19 cellular contexts compared by ENCODE assay signal in the genomic region with DNA sequence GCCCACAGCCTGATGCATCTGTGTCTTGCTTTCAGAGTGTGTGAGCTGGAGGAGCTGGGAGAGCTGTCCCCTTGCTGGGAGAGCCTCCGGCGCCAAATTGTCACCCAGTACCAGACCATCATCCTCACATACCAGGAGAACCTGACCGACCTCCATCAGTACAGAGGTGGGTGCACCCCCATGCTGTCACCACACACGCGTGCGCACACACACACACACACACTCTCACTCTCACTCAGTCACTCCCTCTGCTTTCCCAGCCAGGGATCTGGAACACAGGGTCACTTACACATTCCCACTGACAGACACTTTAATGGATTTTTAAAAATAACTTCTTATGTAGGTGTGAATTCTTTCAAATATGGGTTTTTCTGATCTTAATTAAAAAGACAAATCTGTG.
A peak's percentile ranks its signal among the peaks of the same experiment; 100 is the strongest.
DNase-seq lines count a peak whose midpoint lies in the region; ATAC-seq and TF ChIP-seq lines count a peak whose summit lies in the region.
"Had no signal": no experiment of that assay in that cellular context is flagged by ENCODE, and none has a peak within 500 bp of the region (broad histone marks: within the 10 kb centered on the region; RNA-seq: fewer than 3 reads in every experiment).

No MANE protein-coding gene starts in this region.

- ATAC-seq in activated T-cell treated with anti-CD3 and anti-CD28 coated beads, Interleukin-2, amount 50 U/mL, for 72 hours (replicated peaks in 1 of 2) = no peak
- no peak for ATAC-seq in central memory CD8-positive, alpha-beta T cell (replicated peaks; ENCODE audit: extremely low read depth, poor library complexity, severe bottlenecking)
- ATAC-seq in HG03469 (IDR thresholded peaks at IDR 0.05; ENCODE audit: unreplicated experiment) = no peak
- ATAC-seq: A549 had no signal

- no peaks in the 10 kb centered on the region for H3K9me3 Mint-ChIP-seq in activated T-cell treated with anti-CD3 and anti-CD28 coated beads, Interleukin-2, amount 50 U/mL, for 72 hours
- H3K9me3 Mint-ChIP-seq in central memory CD8-positive, alpha-beta T cell = no peaks in the 10 kb centered on the region
- H3K9me3 Mint-ChIP-seq in neural crest cell = no peaks in the 10 kb centered on the region
- H3K9me3 Mint-ChIP-seq: HFFc6 had no signal

- H3K27me3 Mint-ChIP-seq in activated T-cell treated with anti-CD3 and anti-CD28 coated beads, Interleukin-2, amount 50 U/mL, for 72 hours (ENCODE audit: low read depth) = no peaks in the 10 kb centered on the region
- H3K27me3 Mint-ChIP-seq in central memory CD8-positive, alpha-beta T cell = no peaks in the 10 kb centered on the region
- H3K27me3 Mint-ChIP-seq in neural crest cell (ENCODE audit: low read depth) = no peaks in the 10 kb centered on the region

- H3K36me3 Mint-ChIP-seq in activated T-cell treated with anti-CD3 and anti-CD28 coated beads, Interleukin-2, amount 50 U/mL, for 72 hours (ENCODE audit: insufficient read depth in 2 of 2) = peaks cover 9 to 20% of the 10 kb centered on the region in 2 donors
- peaks cover 68% of the 10 kb centered on the region for H3K36me3 Mint-ChIP-seq in central memory CD8-positive, alpha-beta T cell (ENCODE audit: insufficient read depth)
- peaks cover 18% of the 10 kb centered on the region for H3K36me3 Mint-ChIP-seq in neural crest cell (ENCODE audit: low read depth)

- peak overlapping the region; percentile 25 for H3K27ac Mint-ChIP-seq in activated T-cell treated with anti-CD3 and anti-CD28 coated beads, Interleukin-2, amount 50 U/mL, for 72 hours
- H3K27ac Mint-ChIP-seq in central memory CD8-positive, alpha-beta T cell (ENCODE audit: low read depth) = peak overlapping the region; percentile 45
- H3K27ac Mint-ChIP-seq in neural crest cell (ENCODE audit: unreplicated experiment) = peak overlapping the region; percentile 36
- H3K27ac Mint-ChIP-seq: HFFc6 had no signal

- no peak for TF ChIP-seq CTCF in neural crest cell (conservative IDR thresholded peaks at IDR 0.05)

- no peak for DNase-seq in activated T-cell treated with anti-CD3 and anti-CD28 coated beads, Interleukin-2, amount 50 U/mL, for 72 hours
- DNase-seq in activated T-cell treated with anti-CD3 and anti-CD28 coated beads, Interleukin-2, amount 50 U/mL, for 48 hours = no peak
- no peak for DNase-seq in central memory CD8-positive, alpha-beta T cell (ENCODE audit: low spot score in 2 of 2)
- no peak for DNase-seq in neural crest cell (ENCODE audit: low read depth, low spot score)
- DNase-seq in cerebellar nuclear complex (lab: John Stamatoyannopoulos, UW) = no peak
- DNase-seq in AG08395 (ENCODE audit: low spot score) = no peak
- DNase-seq: DMS 273 treated with DMSO at 0.1 percent for 48 hours, DND-41, HFFc6, NCI-H1417, NCI-H187, NCI-H2107, NCI-H2227 treated with DMSO at 0.1 percent for 48 hours, NCI-H510A treated with DMSO at 0.1 percent for 48 hours, NCI-H82, OCI-M1, SHP77 had no signal

- no peak overlapping the region for H3K4me3 Mint-ChIP-seq in activated T-cell treated with anti-CD3 and anti-CD28 coated beads, Interleukin-2, amount 50 U/mL, for 72 hours
- H3K4me3 Mint-ChIP-seq in central memory CD8-positive, alpha-beta T cell = no peak overlapping the region
- H3K4me3 Mint-ChIP-seq in neural crest cell = no peak overlapping the region
- H3K4me3 Mint-ChIP-seq: HFFc6 had no signal

- peaks cover 44% of the 10 kb centered on the region for H3K4me1 Mint-ChIP-seq in activated T-cell treated with anti-CD3 and anti-CD28 coated beads, Interleukin-2, amount 50 U/mL, for 72 hours (ENCODE audit: low read depth)
- peaks cover 23% of the 10 kb centered on the region for H3K4me1 Mint-ChIP-seq in central memory CD8-positive, alpha-beta T cell
- H3K4me1 Mint-ChIP-seq in neural crest cell = no peaks in the 10 kb centered on the region
